Comparison of ENCODE assay signal across 17 cellular contexts in genomic region chr1:219755234-219755633, GRCh38.
DNase-seq lines count a peak whose midpoint lies in the region; ATAC-seq and TF ChIP-seq lines count a peak whose summit lies in the region.
"Had no signal": no experiment of that assay in that cellular context is flagged by ENCODE, and none has a peak within 500 bp of the region (broad histone marks: within the 10 kb centered on the region; RNA-seq: fewer than 3 reads in every experiment).

No MANE protein-coding gene starts in this region.

- H3K79me2 ChIP-seq in PC-3 (ENCODE audit: low read length), result no peaks in the 10 kb centered on the region

- no peaks in the 10 kb centered on the region for H4K20me1 ChIP-seq in PC-3 (ENCODE audit: low read length)
- H4K20me1 ChIP-seq: BLaER1 had no signal

- peaks cover 9% of the 10 kb centered on the region; the same call in 1 of the 2 replicates for H3K4me1 ChIP-seq in PC-3 (ENCODE audit: insufficient read depth, low read length)
- H3K4me1 ChIP-seq: BLaER1, Caco-2 had no signal

- BruUV-seq in PC-3 (replicated peaks; lab: Mats Ljungman, UMichigan), result no TSS peak

- TF ChIP-seq CTCF in PC-3 (conservative IDR thresholded peaks at IDR 0.05; ENCODE audit: low read depth, low read length) (no peak), type B pancreatic cell (conservative IDR thresholded peaks at IDR 0.05) (no peak)
- TF ChIP-seq CTCF in CD4-positive, alpha-beta T cell (IDR thresholded peaks at IDR 0.05), result no peak

- H3K27ac ChIP-seq in PC-3 (ENCODE audit: low read length), result no peak overlapping the region
- H3K27ac ChIP-seq in CD4-positive, alpha-beta T cell (ENCODE audit: low read depth, low read length), result no peak overlapping the region
- H3K27ac ChIP-seq: BLaER1 had no signal

- DNase-seq in DMS53 treated with DMSO at 0.1 percent for 48 hours (lab: John Stamatoyannopoulos, UW; ENCODE audit: unreplicated experiment) (peak; percentile 26), PC-3 (peak; percentile 67), type B pancreatic cell (ENCODE audit: extremely low spot score, unreplicated experiment) (no peak), HuH-7.5 (ENCODE audit: low spot score) (no peak)
- DNase-seq in CD4-positive, alpha-beta T cell, result no peak
- DNase-seq: 8988T; ACHN; BE2C; C1 segment of cervical spinal cord; Caco-2; Calu3; CD4-positive, CD25-positive, alpha-beta regulatory T cell; CD8-positive, alpha-beta T cell; DMS79 treated with DMSO at 0.1 percent for 48 hours; GF-D8 had no signal

- H3K9me3 Mint-ChIP-seq in type B pancreatic cell, result no peaks in the 10 kb centered on the region
- no peaks in the 10 kb centered on the region for H3K9me3 Mint-ChIP-seq in CD4-positive, alpha-beta T cell
- H3K9me3 Mint-ChIP-seq: CD8-positive, alpha-beta T cell had no signal

- H3K27me3 Mint-ChIP-seq in type B pancreatic cell, result no peaks in the 10 kb centered on the region
- H3K27me3 Mint-ChIP-seq in CD4-positive, alpha-beta T cell, result no peaks in the 10 kb centered on the region
- H3K27me3 Mint-ChIP-seq: CD4-positive, CD25-positive, alpha-beta regulatory T cell had no signal

- H3K36me3 ChIP-seq in PC-3 (ENCODE audit: low read depth, low read length), result no peaks in the 10 kb centered on the region
- H3K36me3 ChIP-seq: BE2C, BLaER1 had no signal

- H3K4me3 Mint-ChIP-seq in type B pancreatic cell, result no peak overlapping the region
- H3K4me3 Mint-ChIP-seq in CD4-positive, alpha-beta T cell, result no peak overlapping the region
- H3K4me3 Mint-ChIP-seq: CD14-positive monocyte; CD4-positive, CD25-positive, alpha-beta regulatory T cell; CD8-positive, alpha-beta T cell had no signal

- H3K4me1 Mint-ChIP-seq in type B pancreatic cell (ENCODE audit: unreplicated experiment), result peaks cover 32% of the 10 kb centered on the region
- no peaks in the 10 kb centered on the region for H3K4me1 Mint-ChIP-seq in CD4-positive, alpha-beta T cell (ENCODE audit: low read depth)
- H3K4me1 Mint-ChIP-seq: CD14-positive monocyte; CD4-positive, CD25-positive, alpha-beta regulatory T cell had no signal

- H3K4me2 ChIP-seq in PC-3 (ENCODE audit: low read length), result no peak overlapping the region
- H3K4me2 ChIP-seq: BLaER1 had no signal

- H3K9me2 ChIP-seq in PC-3 (replicated peaks; ENCODE audit: low read length), result peaks cover 4% of the 10 kb centered on the region; the same call in 1 of the 2 replicates

- H3K9ac ChIP-seq in PC-3 (ENCODE audit: low read length), result no peak overlapping the region
- H3K9ac ChIP-seq: BLaER1 had no signal

- peaks cover 12% of the 10 kb centered on the region for H3K36me3 Mint-ChIP-seq in type B pancreatic cell
- no peaks in the 10 kb centered on the region for H3K36me3 Mint-ChIP-seq in CD4-positive, alpha-beta T cell (ENCODE audit: low read depth)
- H3K36me3 Mint-ChIP-seq: CD14-positive monocyte; CD4-positive, CD25-positive, alpha-beta regulatory T cell; CD8-positive, alpha-beta T cell had no signal

- H3K27ac Mint-ChIP-seq in type B pancreatic cell, result no peak overlapping the region
- no peak overlapping the region for H3K27ac Mint-ChIP-seq in CD4-positive, alpha-beta T cell
- H3K27ac Mint-ChIP-seq: CD14-positive monocyte; CD4-positive, CD25-positive, alpha-beta regulatory T cell; CD8-positive, alpha-beta T cell had no signal

- no peaks in the 10 kb centered on the region for H3K27me3 ChIP-seq in PC-3 (ENCODE audit: low read length)
- H3K27me3 ChIP-seq in CD4-positive, alpha-beta T cell (ENCODE audit: control insufficient read depth, insufficient read depth, low read length), result no peaks in the 10 kb centered on the region
- H3K27me3 ChIP-seq: BE2C, BLaER1 had no signal

- no peak overlapping the region for H3K4me3 ChIP-seq in PC-3 (ENCODE audit: low read length)
- H3K4me3 ChIP-seq: BLaER1 had no signal

- H2AFZ ChIP-seq in PC-3 (ENCODE audit: low read length), result no peak overlapping the region

- no peaks in the 10 kb centered on the region for H3F3A ChIP-seq in PC-3 (ENCODE audit: low read length, unreplicated experiment)

- no peaks in the 10 kb centered on the region for H3K9me3 ChIP-seq in PC-3 (ENCODE audit: low read length)
- no peaks in the 10 kb centered on the region for H3K9me3 ChIP-seq in CD4-positive, alpha-beta T cell (ENCODE audit: control insufficient read depth, low read length)
- H3K9me3 ChIP-seq: BE2C, BLaER1, Caco-2 had no signal

- intact Hi-C loops in PC-3 (cut with micrococcal nuclease), result no loop called here
- intact Hi-C loops in CD4-positive, alpha-beta T cell (cut with DNase I, micrococcal nuclease), result no loop called here

- POLR2A ChIA-PET in PC-3 (lab: Charles Lee; ENCODE audit: unreplicated experiment), result no interaction called here
- POLR2A ChIA-PET in CD4-positive, alpha-beta T cell (lab: Charles Lee), result no interaction called here

- peak; percentile 62 for ATAC-seq in PC-3
- ATAC-seq in CD4-positive, alpha-beta T cell (ENCODE audit: poor library complexity), result no peak
- ATAC-seq: CD8-positive, alpha-beta T cell had no signal

- CTCF ChIA-PET in PC-3 (lab: Charles Lee), result no interaction called here
- CTCF ChIA-PET in CD4-positive, alpha-beta T cell (lab: Charles Lee), result no interaction called here

Comparison
In these comparisons a context has a peak if more than half of its experiments do, and no peak if none do; other contexts are left out.
1. DNase-seq: peak in DMS53 treated with DMSO at 0.1 percent for 48 hours (single experiment) and PC-3 (single experiment); none in type B pancreatic cell (single experiment), CD4-positive, alpha-beta T cell (0 of 10) and HuH-7.5 (single experiment).